8 cellular contexts compared by ENCODE assay signal in genomic region chr14:73491256-73491976, GRCh38. TPM values are rescaled to one million over a fixed set of nuclear protein-coding genes. Genes with fewer than 3 reads are reported as not detected.
A peak's percentile ranks its signal among the peaks of the same experiment; 100 is the strongest.
DNase-seq lines count a peak whose midpoint lies in the region; ATAC-seq and TF ChIP-seq lines count a peak whose summit lies in the region.

No MANE protein-coding gene starts in this region.

- no peak for TF ChIP-seq CTCF in endothelial cell (IDR thresholded peaks at IDR 0.05; ENCODE audit: unreplicated experiment)

- H3K27ac Mint-ChIP-seq in endothelial cell (ENCODE audit: unreplicated experiment) (no peak overlapping the region), naive B cell (peak overlapping the region in 4 of 6 donors; percentile 47 to 79 (median 66))
- peak overlapping the region; percentile 95 for H3K27ac Mint-ChIP-seq in stimulated activated naive B cell treated with anti-CD40 and anti-IgM and Interleukin-4, amounts not matched to agents 10 μg/mL and 1 μg/mL and 100 μg/mL, for 72 hours

- peak overlapping the region; percentile 92 for H3K4me3 Mint-ChIP-seq in endothelial cell (ENCODE audit: unreplicated experiment)
- peak overlapping the region; percentile 90 to 95 (median 92) for H3K4me3 Mint-ChIP-seq in naive B cell
- H3K4me3 Mint-ChIP-seq in stimulated activated naive B cell treated with anti-CD40 and anti-IgM and Interleukin-4, amounts not matched to agents 10 μg/mL and 1 μg/mL and 100 μg/mL, for 72 hours = peak overlapping the region; percentile 93 to 94

- peak; percentile 66 for DNase-seq in ACHN
- peak; percentile 84 for DNase-seq in NCI-H69 (lab: John Stamatoyannopoulos, UW)
- DNase-seq in activated CD8-positive, alpha-beta memory T cell treated with anti-CD3 and anti-CD28 coated beads, Interleukin-2, amount 50 U/mL, for 24 hours (ENCODE audit: extremely low read depth) = peak; percentile 24
- peak; percentile 39 for DNase-seq in endothelial cell (ENCODE audit: low spot score)
- peak; percentile 56 for DNase-seq in naive B cell
- DNase-seq in stimulated activated naive B cell treated with anti-CD40 and anti-IgM and Interleukin-4, amounts not matched to agents 10 μg/mL and 1 μg/mL and 100 μg/mL, for 72 hours = peak; percentile 42

- peaks cover 27% of the 10 kb centered on the region for H3K4me1 Mint-ChIP-seq in endothelial cell (ENCODE audit: unreplicated experiment)
- peaks cover 25 to 53% (median 50%) of the 10 kb centered on the region in 3 donors for H3K4me1 Mint-ChIP-seq in naive B cell
- peaks cover 19 to 35% of the 10 kb centered on the region in 2 donors for H3K4me1 Mint-ChIP-seq in stimulated activated naive B cell treated with anti-CD40 and anti-IgM and Interleukin-4, amounts not matched to agents 10 μg/mL and 1 μg/mL and 100 μg/mL, for 72 hours

- ATAC-seq in GM18873 (IDR thresholded peaks at IDR 0.05; ENCODE audit: low FRiP score, unreplicated experiment) (peak; percentile 27), HG03135 (IDR thresholded peaks at IDR 0.05; ENCODE audit: unreplicated experiment) (peak; percentile 56), naive B cell (ENCODE audit: low read depth in 2 of 2) (peak; percentile 60 to 63)
- ATAC-seq in stimulated activated naive B cell treated with anti-CD40 and anti-IgM and Interleukin-4, amounts not matched to agents 10 μg/mL and 1 μg/mL and 100 μg/mL, for 72 hours (replicated peaks) = peak; percentile 69 to 73

- in situ Hi-C loops in ACHN (cut with HindIII; ENCODE audit: low pct_ligation_motif_present, low pct_unique_long_range_greater_than_20kb, low sequenced_read_pairs) = no loop called here

- no peaks in the 10 kb centered on the region for H3K9me3 Mint-ChIP-seq in endothelial cell (ENCODE audit: unreplicated experiment)
- no peaks in the 10 kb centered on the region for H3K9me3 Mint-ChIP-seq in naive B cell
- no peaks in the 10 kb centered on the region for H3K9me3 Mint-ChIP-seq in stimulated activated naive B cell treated with anti-CD40 and anti-IgM and Interleukin-4, amounts not matched to agents 10 μg/mL and 1 μg/mL and 100 μg/mL, for 72 hours

- H3K27me3 Mint-ChIP-seq in endothelial cell (ENCODE audit: unreplicated experiment) (no peaks in the 10 kb centered on the region), naive B cell (peaks cover 0 to 5% (median 0%) of the 10 kb centered on the region in 3 donors)
- no peaks in the 10 kb centered on the region for H3K27me3 Mint-ChIP-seq in stimulated activated naive B cell treated with anti-CD40 and anti-IgM and Interleukin-4, amounts not matched to agents 10 μg/mL and 1 μg/mL and 100 μg/mL, for 72 hours

- H3K36me3 Mint-ChIP-seq in endothelial cell (ENCODE audit: low read depth, unreplicated experiment) (no peaks in the 10 kb centered on the region), naive B cell (peaks cover 0 to 16% of the 10 kb centered on the region in 2 donors)
- peaks cover 12 to 30% of the 10 kb centered on the region in 2 donors for H3K36me3 Mint-ChIP-seq in stimulated activated naive B cell treated with anti-CD40 and anti-IgM and Interleukin-4, amounts not matched to agents 10 μg/mL and 1 μg/mL and 100 μg/mL, for 72 hours

RNA-seq across cellular contexts. Expression of gene RIOX1, which starts 0.7 kb away (rescaled TPM):
- 15.4 TPM for total RNA-seq in endothelial cell (ENCODE audit: unreplicated experiment)
- 10 to 100 TPM; 13.2 to 23.8 (median 20.1) TPM for polyA plus RNA-seq in naive B cell (ENCODE audit: low read depth in 6 of 6)

RNA-seq across cellular contexts. Expression of gene NUMB, which starts 33.1 kb away (rescaled TPM):
- total RNA-seq in endothelial cell (ENCODE audit: unreplicated experiment) = 218 TPM
- polyA plus RNA-seq in naive B cell (ENCODE audit: low read depth in 6 of 6) = 10 to 100 TPM; 52.0 to 87.2 (median 65.7) TPM

RNA-seq across cellular contexts. Expression of gene ACOT1, which starts 45.5 kb away (rescaled TPM):
- 4.8 TPM for total RNA-seq in endothelial cell (ENCODE audit: unreplicated experiment)
- polyA plus RNA-seq in naive B cell (ENCODE audit: low read depth in 6 of 6) = 1 to 10 TPM; 1.4 to 4.0 (median 2.1) TPM

Comparison
In these comparisons a context has a peak if more than half of its experiments do, and no peak if none do; other contexts are left out.
1. Peak in every context shown above with its lines: DNase-seq and ATAC-seq.
2. DNase-seq: peak in every context shown above with its lines; median percentile 84 in NCI-H69; 66 in ACHN; 56 in naive B cell; 42 in stimulated activated naive B cell treated with anti-CD40 and anti-IgM and Interleukin-4, amounts not matched to agents 10 μg/mL and 1 μg/mL and 100 μg/mL, for 72 hours; 39 in endothelial cell; 24 in activated CD8-positive, alpha-beta memory T cell treated with anti-CD3 and anti-CD28 coated beads, Interleukin-2, amount 50 U/mL, for 24 hours.